In the genomic region with DNA sequence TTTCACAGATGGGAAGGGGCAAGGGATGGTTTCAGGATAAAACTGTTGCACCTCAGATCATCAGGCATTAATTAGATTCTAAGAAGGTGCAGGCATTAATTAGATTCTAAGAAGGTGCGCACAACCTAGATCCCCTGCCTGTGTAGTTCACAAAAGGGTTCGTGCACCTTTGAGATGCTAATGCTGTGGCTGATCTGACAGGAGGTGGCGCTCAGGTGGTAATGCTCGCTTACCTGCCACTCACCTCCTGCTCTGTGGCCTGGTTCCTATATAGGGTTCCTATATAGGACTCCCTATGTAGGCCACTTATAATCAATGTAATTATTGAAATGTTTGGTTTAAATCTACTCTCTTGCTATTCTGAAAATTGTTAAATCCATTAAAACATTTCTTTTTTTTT, we compare ENCODE assay signal across 22 cellular contexts.
DNase-seq lines count a peak whose midpoint lies in the region; ATAC-seq, FAIRE-seq and TF ChIP-seq lines count a peak whose summit lies in the region.
"Had no signal": no experiment of that assay in that cellular context is flagged by ENCODE, and none has a peak within 500 bp of the region (broad histone marks: within the 10 kb centered on the region; RNA-seq: fewer than 3 reads in every experiment).

No MANE protein-coding gene starts in this region.

- no TSS peak for BruUV-seq in HepG2 (replicated peaks; lab: Mats Ljungman, UMichigan)

- H3K4me3 ChIP-seq in HepG2 (replicated peaks in 1 of 3; ENCODE audit: insufficient read depth in 1 of 3, low read depth in 2 of 3, low read length in 3 of 3) (no peak overlapping the region), right lobe of liver (no peak overlapping the region), RWPE2 (ENCODE audit: severe bottlenecking) (no peak overlapping the region), adrenal gland (no peak overlapping the region)
- H3K4me3 ChIP-seq: BLaER1, PC-9 had no signal

- ATAC-seq in HepG2 (no peak), right lobe of liver (no peak), RWPE2 (ENCODE audit: low read depth) (no peak), GM18511 (IDR thresholded peaks at IDR 0.05; ENCODE audit: unreplicated experiment) (no peak)

- no peak for FAIRE-seq in HepG2 (lab: Jason Lieb, UNC)

- TF ChIP-seq POLR2A in HepG2 (IDR thresholded peaks at IDR 0.05; ENCODE audit: insufficient read depth in 1 of 2, low read depth in 2 of 2, low read length in 2 of 2) (no peak), right lobe of liver (IDR thresholded peaks at IDR 0.05) (no peak), adrenal gland (IDR thresholded peaks at IDR 0.05) (no peak)

- H3K9me3 ChIP-seq in HepG2 (ENCODE audit: low read length), result no peaks in the 10 kb centered on the region
- no peaks in the 10 kb centered on the region for H3K9me3 ChIP-seq in right lobe of liver
- H3K9me3 ChIP-seq in RWPE2 (ENCODE audit: severe bottlenecking), result no peaks in the 10 kb centered on the region
- H3K9me3 ChIP-seq in adrenal gland (replicated peaks in 1 of 3), result no peaks in the 10 kb centered on the region

- no peak overlapping the region for H2AFZ ChIP-seq in HepG2 (ENCODE audit: low read length)
- H2AFZ ChIP-seq: PC-9 had no signal

- POLR2A ChIA-PET in HepG2 (lab: Yijun Ruan, JAX), result no interaction called here

- no peak overlapping the region for H3K9ac ChIP-seq in HepG2 (ENCODE audit: insufficient read depth, low read depth, low read length)
- H3K9ac ChIP-seq: BLaER1 had no signal

- in situ Hi-C loops in HepG2 (cut with HindIII; ENCODE audit: extremely low pct_ligation_motif_present, low pct_unique_long_range_greater_than_20kb), result no loop called here

- no peaks in the 10 kb centered on the region for H3K36me3 ChIP-seq in HepG2 (replicated peaks in 1 of 2; ENCODE audit: control insufficient read depth in 1 of 2, insufficient read depth in 2 of 2, low read length in 2 of 2)
- no peaks in the 10 kb centered on the region for H3K36me3 ChIP-seq in right lobe of liver
- no peaks in the 10 kb centered on the region for H3K36me3 ChIP-seq in RWPE2 (ENCODE audit: low read depth)
- H3K36me3 ChIP-seq in adrenal gland (replicated peaks in 1 of 2), result no peaks in the 10 kb centered on the region
- H3K36me3 ChIP-seq: BLaER1 had no signal

- no peaks in the 10 kb centered on the region for H3K79me2 ChIP-seq in HepG2 (ENCODE audit: insufficient read depth, low read length)

- no peaks in the 10 kb centered on the region for H3K4me1 ChIP-seq in HepG2 (ENCODE audit: insufficient read depth, low read length)
- H3K4me1 ChIP-seq in right lobe of liver, result no peaks in the 10 kb centered on the region
- peaks cover under 1% of the 10 kb centered on the region for H3K4me1 ChIP-seq in RWPE2 (ENCODE audit: insufficient read depth, poor library complexity, severe bottlenecking)
- no peaks in the 10 kb centered on the region for H3K4me1 ChIP-seq in adrenal gland (replicated peaks in 1 of 2)

- DNase-seq in HepG2 (ENCODE audit: low spot score), result no peak
- no peak for DNase-seq in right lobe of liver
- DNase-seq in HT-29 (ENCODE audit: low spot score), result peak; percentile 32
- DNase-seq in RWPE2 (ENCODE audit: low spot score), result no peak
- DNase-seq in adrenal gland, result no peak
- no peak for DNase-seq in occipital lobe (lab: John Stamatoyannopoulos, UW)
- DNase-seq in HK-2 (ENCODE audit: unreplicated experiment), result no peak
- DNase-seq: CD4-positive, alpha-beta memory T cell; COR-L47; DND-41; HCEC 1CT; NCI-H2029 treated with DMSO at 0.1 percent for 48 hours; NCI-H2171 treated with DMSO at 0.1 percent for 48 hours; NCI-H345; NCI-H510A treated with DMSO at 0.1 percent for 48 hours; NCI-H774; PC-9; RPMI8226; SHP77; T-helper 1 cell had no signal

- no peaks in the 10 kb centered on the region for H4K20me1 ChIP-seq in HepG2 (ENCODE audit: insufficient read depth, low read length)
- H4K20me1 ChIP-seq: BLaER1 had no signal

- H3K27me3 ChIP-seq in HepG2 (ENCODE audit: control insufficient read depth in 1 of 2, insufficient read depth in 2 of 2, low read length in 2 of 2) (no peaks in the 10 kb centered on the region), right lobe of liver (no peaks in the 10 kb centered on the region), RWPE2 (ENCODE audit: insufficient read depth, poor library complexity, severe bottlenecking) (no peaks in the 10 kb centered on the region), adrenal gland (no peaks in the 10 kb centered on the region)

- CTCF ChIA-PET in HepG2 (lab: Yijun Ruan, JAX; ENCODE audit: low intra/inter-chr PET ratio, low total read pairs), result no interaction called here

- WGBS in HepG2 (ENCODE audit: low lambda C conversion rate), result 2% methylated on average over 4 of the region's 4 CpGs
- 52% methylated on average over 2 of the region's 4 CpGs for WGBS in right lobe of liver (ENCODE audit: insufficient coverage, low coverage, low lambda C conversion rate, missing lambda C conversion rate)
- 59 to 78% (median 65%) methylated on average over 4 of the region's 4 CpGs for WGBS in adrenal gland, 4 donors

- H3K4me2 ChIP-seq in HepG2 (ENCODE audit: low read depth, low read length), result no peak overlapping the region
- H3K4me2 ChIP-seq: BLaER1, PC-9 had no signal

- no peak overlapping the region for H3K27ac ChIP-seq in HepG2 (ENCODE audit: extremely low read length, insufficient read depth, low read length)
- H3K27ac ChIP-seq in right lobe of liver, result no peak overlapping the region
- no peak overlapping the region for H3K27ac ChIP-seq in RWPE2 (ENCODE audit: poor library complexity, severe bottlenecking)
- no peak overlapping the region for H3K27ac ChIP-seq in adrenal gland
- H3K27ac ChIP-seq: BLaER1, PC-9 had no signal

- intact Hi-C loops in HepG2 (cut with micrococcal nuclease; ENCODE audit: unreplicated experiment) (no loop called here), right lobe of liver (cut with DNase I) (no loop called here), adrenal gland (cut with DNase I) (no loop called here)

- TF ChIP-seq RAD21 in HepG2 (CRISPR knock-in tag; IDR thresholded peaks at IDR 0.05), result no peak

- TF ChIP-seq CTCF in HepG2 (CRISPR knock-in tag; IDR thresholded peaks at IDR 0.05), result 0 out of 2 replicates have a peak, but pooled peaks have one; percentile 9
- TF ChIP-seq CTCF in right lobe of liver (IDR thresholded peaks at IDR 0.05), result no peak
- TF ChIP-seq CTCF in RWPE2 (IDR thresholded peaks at IDR 0.05; ENCODE audit: poor library complexity, severe bottlenecking), result peak; percentile 25
- no peak for TF ChIP-seq CTCF in adrenal gland (IDR thresholded peaks at IDR 0.05)

- no peak for TF ChIP-seq EP300 in HepG2 (IDR thresholded peaks at IDR 0.05; ENCODE audit: low read depth in 2 of 2, low read length in 2 of 2)
- no peak for TF ChIP-seq EP300 in HepG2 (CRISPR knock-in tag; IDR thresholded peaks at IDR 0.05; ENCODE audit: borderline replicate concordance)

TF ChIP-seq in HepG2, 621 proteins besides CTCF, POLR2A, EP300 and RAD21:
- no peak for TF ChIP-seq DZIP1 (CRISPR knock-in tag; IDR thresholded peaks at IDR 0.05)
- TF ChIP-seq ZMYM3 (CRISPR knock-in tag; IDR thresholded peaks at IDR 0.05), result no peak

Comparison
In these comparisons a context has a peak if more than half of its experiments do, and no peak if none do; other contexts are left out.
1. CTCF ChIP-seq: peak in HepG2 (single experiment) and RWPE2 (single experiment); none in right lobe of liver (0 of 4) and adrenal gland (0 of 6).